Comparison of ENCODE assay signal across 25 cellular contexts in the genomic region with DNA sequence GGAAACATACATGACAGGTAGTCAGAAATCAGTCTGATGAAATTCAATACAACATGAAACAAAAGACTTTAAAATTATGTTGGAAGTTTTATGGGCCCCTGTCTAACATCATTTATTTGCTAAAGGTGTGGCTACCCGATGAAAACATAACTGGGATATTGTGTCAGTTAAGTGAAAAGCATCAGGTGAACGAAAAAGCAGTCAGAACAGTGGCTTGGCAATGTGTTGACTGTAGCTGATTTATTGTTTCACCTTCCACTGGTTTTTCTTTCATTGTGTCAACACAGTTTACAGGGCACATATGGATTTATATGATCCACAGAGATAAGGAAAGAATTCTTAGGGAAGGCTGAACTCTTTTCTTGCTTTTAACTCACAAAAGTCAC.
A peak's percentile ranks its signal among the peaks of the same experiment; 100 is the strongest.
DNase-seq lines count a peak whose midpoint lies in the region; ATAC-seq, FAIRE-seq and TF ChIP-seq lines count a peak whose summit lies in the region.
"Had no signal": no experiment of that assay in that cellular context is flagged by ENCODE, and none has a peak within 500 bp of the region (broad histone marks: within the 10 kb centered on the region; RNA-seq: fewer than 3 reads in every experiment).

No MANE protein-coding gene starts in this region.

- H3K4me1 ChIP-seq in pancreas = no peaks in the 10 kb centered on the region
- H3K4me1 ChIP-seq: ascending aorta had no signal

- FAIRE-seq in pancreas (lab: Jason Lieb, UNC) = peak; percentile 60

- no peaks in the 10 kb centered on the region for H3K9me3 ChIP-seq in pancreas
- H3K9me3 ChIP-seq: ascending aorta, upper lobe of left lung had no signal

- intact Hi-C loops in pancreas (cut with DNase I) = no loop called here
- intact Hi-C loops in Right ventricle myocardium inferior (cut with DNase I) = no loop called here

- TF ChIP-seq CTCF in LNCaP clone FGC (IDR thresholded peaks at IDR 0.05; ENCODE audit: control insufficient read depth, extremely low read depth, insufficient read depth) (no peak), VCaP (conservative IDR thresholded peaks at IDR 0.05) (no peak), pancreas (IDR thresholded peaks at IDR 0.05) (no peak)

- H3K36me3 ChIP-seq in pancreas = no peaks in the 10 kb centered on the region
- H3K36me3 ChIP-seq: ascending aorta, upper lobe of left lung had no signal

- DNase-seq in NCI-H1417 (lab: John Stamatoyannopoulos, UW) = peak in 2 of 3 experiments; percentile 18 to 31
- no peak for DNase-seq in NCI-H1417 treated with DMSO at 0.1 percent for 48 hours (lab: John Stamatoyannopoulos, UW)
- DNase-seq in LNCaP clone FGC (ENCODE audit: low read depth) = peak; percentile 93
- DNase-seq in pancreas = no peak
- no peak for DNase-seq in NCI-H2081 treated with DMSO at 0.1 percent for 48 hours (lab: John Stamatoyannopoulos, UW)
- DNase-seq in Right ventricle myocardium inferior (ENCODE audit: missing footprints) = no peak
- no peak for DNase-seq in NCI-H2107 treated with DMSO at 0.1 percent for 48 hours (lab: John Stamatoyannopoulos, UW; ENCODE audit: unreplicated experiment)
- DNase-seq: 8988T; activated B cell treated with CpG ODN at 0.5 μM for 24 hours; activated CD4-positive, alpha-beta T cell treated with anti-CD3 and anti-CD28 coated beads, Interleukin-2, amount 50 U/mL, for 4 hours; activated CD8-positive, alpha-beta memory T cell treated with anti-CD3 and anti-CD28 coated beads, Interleukin-2, amount 50 U/mL, for 4 hours; CD4-positive, alpha-beta memory T cell; central memory CD4-positive, alpha-beta T cell; DMS79; dorsolateral prefrontal cortex; GF-D8; GM23248; MV-4-11; NCI-H187 treated with DMSO at 0.1 percent for 48 hours; NCI-H510A; RPMI8226; T1000; upper lobe of left lung had no signal

- 37 to 42% methylated on average over 2 of the region's 2 CpGs for WGBS in pancreas, 2 donors

- peak overlapping the region; percentile 75 for H3K27ac ChIP-seq in VCaP
- H3K27ac ChIP-seq in pancreas = no peak overlapping the region
- H3K27ac ChIP-seq: ascending aorta, dorsolateral prefrontal cortex, GM23248, upper lobe of left lung had no signal

- peak in 3 of 4 donors; percentile 46 to 57 (median 46) for ATAC-seq in pancreas
- ATAC-seq in Right ventricle myocardium inferior = no peak

- H3K4me3 ChIP-seq in LNCaP clone FGC (ENCODE audit: low read depth, low read length) (no peak overlapping the region), pancreas (no peak overlapping the region)
- H3K4me3 ChIP-seq: ascending aorta, dorsolateral prefrontal cortex, GM23248, upper lobe of left lung had no signal

- no peaks in the 10 kb centered on the region for H3K27me3 ChIP-seq in pancreas
- H3K27me3 ChIP-seq: ascending aorta, dorsolateral prefrontal cortex, upper lobe of left lung had no signal

Comparison
In these comparisons a context has a peak if more than half of its experiments do, and no peak if none do; other contexts are left out.
1. DNase-seq: peak in NCI-H1417 (2 of 3) and LNCaP clone FGC (single experiment); none in NCI-H1417 treated with DMSO at 0.1 percent for 48 hours (single experiment), pancreas (0 of 6), NCI-H2081 treated with DMSO at 0.1 percent for 48 hours (single experiment), Right ventricle myocardium inferior (single experiment) and NCI-H2107 treated with DMSO at 0.1 percent for 48 hours (single experiment).